8 cellular contexts compared by ENCODE assay signal in genomic region chr7:101743995-101744360, GRCh38.
DNase-seq lines count a peak whose midpoint lies in the region; ATAC-seq and TF ChIP-seq lines count a peak whose summit lies in the region.

No MANE protein-coding gene starts in this region.

- POLR2A ChIA-PET in T-cell (lab: Charles Lee): interaction anchor here (0.5 to 0.6 kb wide), 3 partner anchors 91 to 935 kb away, joined by 3 to 5 read pairs (median 4); no protein-coding TSS in a partner anchor

- no peaks in the 10 kb centered on the region for H3K9me3 ChIP-seq in right cardiac atrium (ENCODE audit: control insufficient read depth, low read length)
- H3K9me3 ChIP-seq in upper lobe of right lung: no peaks in the 10 kb centered on the region

- H3K27ac ChIP-seq in right cardiac atrium (ENCODE audit: low read length) (no peak overlapping the region), upper lobe of right lung (no peak overlapping the region), substantia nigra (ENCODE audit: low read depth, low read length, poor library complexity, severe bottlenecking) (no peak overlapping the region)

- intact Hi-C loops in right cardiac atrium (cut with DNase I): loop anchor here in 3 of 4 donors (5.0 to 10.0 kb wide), 3 partner anchors 61 to 73 kb away; partner anchors contain the start of gene CUX1 (in 2 of the 3)
- intact Hi-C loops in left ventricle myocardium superior (cut with micrococcal nuclease): loop anchor here (10.0 kb wide), 1 partner anchor 71 kb away; the partner anchor contains the start of gene CUX1
- intact Hi-C loops in upper lobe of right lung (cut with DNase I): no loop called here

- CTCF ChIA-PET in T-cell (lab: Charles Lee): interaction anchor here (0.6 to 2.5 kb wide), 3 partner anchors 68 to 77 kb away, joined by 5 to 11 read pairs (median 8); no protein-coding TSS in a partner anchor

- no peaks in the 10 kb centered on the region for H3K36me3 ChIP-seq in upper lobe of right lung

- no peaks in the 10 kb centered on the region for H3K27me3 ChIP-seq in right cardiac atrium (ENCODE audit: control insufficient read depth, insufficient read depth)
- H3K27me3 ChIP-seq in upper lobe of right lung: peaks cover 5% of the 10 kb centered on the region

- H3K9me3 Mint-ChIP-seq in T-cell: no peaks in the 10 kb centered on the region

- H3K4me3 ChIP-seq in right cardiac atrium (ENCODE audit: low read length) (peak overlapping the region; percentile 34), upper lobe of right lung (peak overlapping the region; percentile 51)

- peaks cover 12 to 29% (median 20%) of the 10 kb centered on the region in 3 donors for H3K4me1 Mint-ChIP-seq in T-cell

- DNase-seq in right cardiac atrium (no peak), left ventricle myocardium superior (no peak), T-cell (no peak), islet precursor cell (peak; percentile 69), upper lobe of right lung (no peak), substantia nigra (lab: John Stamatoyannopoulos, UW) (no peak), CD1c-positive myeloid dendritic cell (ENCODE audit: extremely low spot score) (no peak)

- no peaks in the 10 kb centered on the region for H3K36me3 Mint-ChIP-seq in T-cell

- H3K4me3 Mint-ChIP-seq in T-cell: peak overlapping the region; percentile 13 to 77 (median 72)

- H3K4me1 ChIP-seq in right cardiac atrium (ENCODE audit: control insufficient read depth, insufficient read depth, low read length): no peaks in the 10 kb centered on the region
- peaks cover 11% of the 10 kb centered on the region for H3K4me1 ChIP-seq in upper lobe of right lung

- H3K27me3 Mint-ChIP-seq in T-cell: peaks cover 0 to 3% of the 10 kb centered on the region in 2 donors

- H3K27ac Mint-ChIP-seq in T-cell: no peak overlapping the region

- no peak for TF ChIP-seq CTCF in upper lobe of right lung (IDR thresholded peaks at IDR 0.05)

- WGBS in right cardiac atrium: 72% methylated on average over 12 of the region's 12 CpGs

- peak in 1 of 2 donors; percentile 10 for ATAC-seq in right cardiac atrium
- no peak for ATAC-seq in left ventricle myocardium superior
- ATAC-seq in T-cell (replicated peaks in 1 of 4): no peak
- ATAC-seq in upper lobe of right lung: no peak
- ATAC-seq in GM19397 (IDR thresholded peaks at IDR 0.05; ENCODE audit: unreplicated experiment): no peak
